8 cellular contexts compared by ENCODE assay signal in genomic region chr2:209331291-209331844, GRCh38.
A peak's percentile ranks its signal among the peaks of the same experiment; 100 is the strongest.
DNase-seq lines count a peak whose midpoint lies in the region; ATAC-seq and TF ChIP-seq lines count a peak whose summit lies in the region.

No MANE protein-coding gene starts in this region.

- no peaks in the 10 kb centered on the region for H3K27me3 ChIP-seq in thyroid gland
- H3K27me3 ChIP-seq in right cardiac atrium (ENCODE audit: control insufficient read depth, insufficient read depth): no peaks in the 10 kb centered on the region

- H3K4me3 ChIP-seq in thyroid gland (replicated peaks in 1 of 3): no peak overlapping the region
- H3K4me3 ChIP-seq in right cardiac atrium (ENCODE audit: low read length): no peak overlapping the region

- WGBS in thyroid gland, 2 donors: 22 to 24% methylated on average over 1 of the region's 1 CpG
- WGBS in right cardiac atrium: 24% methylated on average over 1 of the region's 1 CpG

- H3K4me1 Mint-ChIP-seq in glutamatergic neuron (ENCODE audit: low read depth, unreplicated experiment): no peaks in the 10 kb centered on the region

- DNase-seq in COLO668 (lab: John Stamatoyannopoulos, UW; ENCODE audit: unreplicated experiment) (peak; percentile 9), RPMI7951 (ENCODE audit: low read depth) (peak; percentile 50), glutamatergic neuron (no peak), thyroid gland (no peak), right cardiac atrium (no peak)

- H3K27ac ChIP-seq in thyroid gland (no peak overlapping the region), right cardiac atrium (ENCODE audit: low read length) (no peak overlapping the region)

- no peaks in the 10 kb centered on the region for H3K36me3 ChIP-seq in thyroid gland

- no peak for TF ChIP-seq POLR2A in thyroid gland (IDR thresholded peaks at IDR 0.05)

- no peak overlapping the region for H3K4me3 Mint-ChIP-seq in glutamatergic neuron (ENCODE audit: unreplicated experiment)

- TF ChIP-seq CTCF in glutamatergic neuron (IDR thresholded peaks at IDR 0.05; ENCODE audit: partially characterized antibody, unreplicated experiment) (peak; percentile 20), thyroid gland (IDR thresholded peaks at IDR 0.05) (peak in 3 of 6 experiments; percentile 12 to 42 (median 33))

- ATAC-seq in HG03432 (IDR thresholded peaks at IDR 0.05; ENCODE audit: unreplicated experiment) (peak; percentile 49), HG03460 (IDR thresholded peaks at IDR 0.05; ENCODE audit: unreplicated experiment) (no peak), HG03196 (IDR thresholded peaks at IDR 0.05; ENCODE audit: unreplicated experiment) (no peak), right cardiac atrium (no peak)

- intact Hi-C loops in thyroid gland (cut with DNase I): no loop called here
- intact Hi-C loops in right cardiac atrium (cut with DNase I): loop anchor here in 3 of 4 donors (10.0 kb wide), 3 partner anchors 223 to 623 kb away; no protein-coding TSS in a partner anchor

- no peaks in the 10 kb centered on the region for H3K4me1 ChIP-seq in thyroid gland
- no peaks in the 10 kb centered on the region for H3K4me1 ChIP-seq in right cardiac atrium (ENCODE audit: control insufficient read depth, insufficient read depth, low read length)

- H3K27ac Mint-ChIP-seq in glutamatergic neuron (ENCODE audit: unreplicated experiment): no peak overlapping the region

- no peaks in the 10 kb centered on the region for H3K9me3 Mint-ChIP-seq in glutamatergic neuron (ENCODE audit: unreplicated experiment)

- no peaks in the 10 kb centered on the region for H3K9me3 ChIP-seq in thyroid gland
- no peaks in the 10 kb centered on the region for H3K9me3 ChIP-seq in right cardiac atrium (ENCODE audit: control insufficient read depth, low read length)

- H3K36me3 Mint-ChIP-seq in glutamatergic neuron (ENCODE audit: unreplicated experiment): no peaks in the 10 kb centered on the region

- no peaks in the 10 kb centered on the region for H3K27me3 Mint-ChIP-seq in glutamatergic neuron (ENCODE audit: unreplicated experiment)

Comparison
In these comparisons a context has a peak if more than half of its experiments do, and no peak if none do; other contexts are left out.
1. DNase-seq: peak in COLO668 (single experiment) and RPMI7951 (single experiment); none in glutamatergic neuron (single experiment), thyroid gland (0 of 2) and right cardiac atrium (0 of 3).